ENCODE assay signal across 37 cellular contexts in genomic region chr1:92066321-92066720, GRCh38. TPM values are rescaled to one million over a fixed set of nuclear protein-coding genes. Genes with fewer than 3 reads are reported as not detected.
"Had no signal": no experiment of that assay in that cellular context is flagged by ENCODE, and none has a peak within 500 bp of the region (broad histone marks: within the 10 kb centered on the region; RNA-seq: fewer than 3 reads in every experiment).

No MANE protein-coding gene starts in this region.

- DNase-seq: activated CD4-positive, alpha-beta T cell treated with anti-CD3 and anti-CD28 coated beads for 36 hours; activated CD4-positive, alpha-beta T cell treated with anti-CD3 and anti-CD28 coated beads, Interleukin-2, amount 10 ng/mL, durations not matched to agents 7 days and 5 days; activated CD4-positive, alpha-beta T cell treated with anti-CD3 and anti-CD28 coated beads, Interleukin-2, amount 50 U/mL, for 48 hours; activated CD8-positive, alpha-beta memory T cell treated with anti-CD3 and anti-CD28 coated beads, Interleukin-2, amount 50 U/mL, for 4 hours; activated CD8-positive, alpha-beta T cell treated with anti-CD3 and anti-CD28 coated beads, Interleukin-2, amount 10 ng/mL, durations not matched to agents 7 days and 5 days; activated effector memory CD4-positive, alpha-beta T cell treated with Interleukin-2 at 50 U/mL for 16 hours; activated naive CD4-positive, alpha-beta T cell treated with anti-CD3 and anti-CD28 coated beads, Interleukin-2, amount 10 ng/mL, durations not matched to agents 7 days and 5 days; activated naive CD8-positive, alpha-beta T cell treated with anti-CD3 and anti-CD28 coated beads, Interleukin-2, amount 50 U/mL, for 24 hours; activated T-cell treated with anti-CD3 and anti-CD28 coated beads for 4 hours; activated T-cell treated with anti-CD3 and anti-CD28 coated beads, Interleukin-2, amount 50 U/mL, for 4 hours; anterior cingulate cortex; brain microvascular endothelial cell; central memory CD4-positive, alpha-beta T cell; NCI-H1105; NCI-H1417 treated with DMSO at 0.1 percent for 48 hours; NCI-H187 treated with DMSO at 0.1 percent for 48 hours; NCI-H2081; NCI-H2171 treated with DMSO at 0.1 percent for 48 hours; NCI-H2227 treated with DMSO at 0.1 percent for 48 hours; NCI-H446; NCI-H510A treated with DMSO at 0.1 percent for 48 hours; NCI-H526 treated with DMSO at 0.1 percent for 48 hours; NCI-H774; Peyer's patch; RPMI8226; SHP77 treated with DMSO at 0.1 percent for 48 hours; SK-N-SH had no signal

- H3K27me3 ChIP-seq: brain microvascular endothelial cell, Peyer's patch had no signal

- H3K9me3 ChIP-seq: Peyer's patch, SJSA1, SK-N-SH had no signal

- H3K4me2 ChIP-seq: KMS-11, SK-N-SH had no signal

- H3K36me3 Mint-ChIP-seq: activated naive CD4-positive, alpha-beta T cell treated with anti-CD3 and anti-CD28 coated beads, Interleukin-2, amount 10 ng/mL, durations not matched to agents 7 days and 5 days; activated naive CD8-positive, alpha-beta T cell; WTC11 had no signal

- H3K4me3 ChIP-seq: Peyer's patch, SJSA1 had no signal

- H3K27me3 Mint-ChIP-seq: activated CD4-positive, alpha-beta T cell treated with anti-CD3 and anti-CD28 coated beads for 36 hours; activated naive CD8-positive, alpha-beta T cell treated with anti-CD3 and anti-CD28 coated beads, Interleukin-2, amount 50 U/mL, for 24 hours had no signal

- H3K4me1 Mint-ChIP-seq: activated CD4-positive, alpha-beta T cell treated with anti-CD3 and anti-CD28 coated beads for 36 hours; activated CD4-positive, alpha-beta T cell treated with anti-CD3 and anti-CD28 coated beads, Interleukin-2, amount 10 ng/mL, durations not matched to agents 7 days and 5 days; activated naive CD4-positive, alpha-beta T cell treated with anti-CD3 and anti-CD28 coated beads, Interleukin-2, amount 10 ng/mL, durations not matched to agents 7 days and 5 days; activated naive CD8-positive, alpha-beta T cell treated with anti-CD3 and anti-CD28 coated beads, Interleukin-2, amount 50 U/mL, for 24 hours had no signal

- H3K36me3 ChIP-seq: brain microvascular endothelial cell, Peyer's patch, SJSA1 had no signal

- H3K27ac Mint-ChIP-seq: activated CD4-positive, alpha-beta T cell treated with anti-CD3 and anti-CD28 coated beads for 36 hours; activated CD4-positive, alpha-beta T cell treated with anti-CD3 and anti-CD28 coated beads, Interleukin-2, amount 10 ng/mL, durations not matched to agents 7 days and 5 days; activated CD8-positive, alpha-beta T cell treated with anti-CD3 and anti-CD28 coated beads, Interleukin-2, amount 10 ng/mL, durations not matched to agents 7 days and 5 days; activated naive CD4-positive, alpha-beta T cell treated with anti-CD3 and anti-CD28 coated beads, Interleukin-2, amount 10 ng/mL, durations not matched to agents 7 days and 5 days; activated naive CD8-positive, alpha-beta T cell; activated naive CD8-positive, alpha-beta T cell treated with anti-CD3 and anti-CD28 coated beads, Interleukin-2, amount 50 U/mL, for 24 hours; T-helper 1 cell treated with Interleukin-12 subunit alpha and Interleukin-12 subunit beta and Interleukin-4 antibody, amounts not matched to agents 30 μg/mL and 1 μg/mL, for 36 hours; T-helper 2 cell treated with Interferon-gamma antibody and Interleukin-4, amounts not matched to agents 5 μg/mL and 100 μg/mL, for 36 hours; WTC11 had no signal

- H3K27ac ChIP-seq: brain microvascular endothelial cell, KMS-11, Peyer's patch, SJSA1 had no signal

- H3K4me1 ChIP-seq: Peyer's patch, SJSA1 had no signal

- H3K9ac ChIP-seq: KMS-11, SK-N-SH had no signal

- H3K9me3 Mint-ChIP-seq: activated CD4-positive, alpha-beta T cell treated with anti-CD3 and anti-CD28 coated beads, Interleukin-2, amount 10 ng/mL, durations not matched to agents 7 days and 5 days; activated naive CD4-positive, alpha-beta T cell treated with anti-CD3 and anti-CD28 coated beads, Interleukin-2, amount 10 ng/mL, durations not matched to agents 7 days and 5 days; activated naive CD8-positive, alpha-beta T cell treated with anti-CD3 and anti-CD28 coated beads, Interleukin-2, amount 50 U/mL, for 24 hours; activated T-cell treated with anti-CD3 and anti-CD28 coated beads, Interleukin-2, amount 50 U/mL, for 4 hours; T-helper 1 cell treated with Interleukin-12 subunit alpha and Interleukin-12 subunit beta and Interleukin-4 antibody, amounts not matched to agents 30 μg/mL and 1 μg/mL, for 36 hours; T-helper 2 cell treated with Interferon-gamma antibody and Interleukin-4, amounts not matched to agents 5 μg/mL and 100 μg/mL, for 36 hours; WTC11 had no signal

- FAIRE-seq: TTC549 had no signal

- H3K4me3 Mint-ChIP-seq: activated CD4-positive, alpha-beta T cell treated with anti-CD3 and anti-CD28 coated beads for 36 hours; activated CD4-positive, alpha-beta T cell treated with anti-CD3 and anti-CD28 coated beads, Interleukin-2, amount 10 ng/mL, durations not matched to agents 7 days and 5 days; activated CD8-positive, alpha-beta T cell treated with anti-CD3 and anti-CD28 coated beads, Interleukin-2, amount 10 ng/mL, durations not matched to agents 7 days and 5 days; activated naive CD4-positive, alpha-beta T cell treated with anti-CD3 and anti-CD28 coated beads, Interleukin-2, amount 10 ng/mL, durations not matched to agents 7 days and 5 days; activated naive CD8-positive, alpha-beta T cell; activated naive CD8-positive, alpha-beta T cell treated with anti-CD3 and anti-CD28 coated beads, Interleukin-2, amount 50 U/mL, for 24 hours; activated T-cell treated with anti-CD3 and anti-CD28 coated beads, Interleukin-2, amount 50 U/mL, for 4 hours; T-helper 1 cell treated with Interleukin-12 subunit alpha and Interleukin-12 subunit beta and Interleukin-4 antibody, amounts not matched to agents 30 μg/mL and 1 μg/mL, for 36 hours; T-helper 2 cell treated with Interferon-gamma antibody and Interleukin-4, amounts not matched to agents 5 μg/mL and 100 μg/mL, for 36 hours; WTC11 had no signal

- H3K9me2 ChIP-seq: SK-N-SH had no signal

- ATAC-seq: activated CD4-positive, alpha-beta T cell treated with anti-CD3 and anti-CD28 coated beads for 36 hours; activated CD4-positive, CD25-positive, alpha-beta regulatory T cell treated with anti-CD3 and anti-CD28 coated beads, Interleukin-2, amount 50 U/mL, for 24 hours; activated CD8-positive, alpha-beta T cell treated with anti-CD3 and anti-CD28 coated beads, Interleukin-2, amount 10 ng/mL, durations not matched to agents 7 days and 5 days; activated naive CD8-positive, alpha-beta T cell treated with anti-CD3 and anti-CD28 coated beads, Interleukin-2, amount 50 U/mL, for 24 hours; activated T-cell treated with anti-CD3 and anti-CD28 coated beads, Interleukin-2, amount 50 U/mL, for 4 hours; WTC11 had no signal

RNA-seq across cellular contexts. Expression of gene SETSIP, which starts 8.9 kb away (rescaled TPM):
- total RNA-seq: activated CD4-positive, alpha-beta T cell treated with anti-CD3 and anti-CD28 coated beads for 36 hours; activated CD4-positive, alpha-beta T cell treated with anti-CD3 and anti-CD28 coated beads, Interleukin-2, amount 10 ng/mL, durations not matched to agents 7 days and 5 days; activated T-cell treated with anti-CD3 and anti-CD28 coated beads, Interleukin-2, amount 50 U/mL, for 4 hours; LHCN-M2; M059J; Peyer's patch; SJSA1; WTC11 had no signal
- polyA plus RNA-seq: SK-N-SH had no signal

RNA-seq across cellular contexts. Expression of gene EPHX4, which starts 36.5 kb away (rescaled TPM):
- total RNA-seq: activated CD4-positive, alpha-beta T cell treated with anti-CD3 and anti-CD28 coated beads, Interleukin-2, amount 10 ng/mL, durations not matched to agents 7 days and 5 days; activated CD8-positive, alpha-beta T cell treated with anti-CD3 and anti-CD28 coated beads, Interleukin-2, amount 10 ng/mL, durations not matched to agents 7 days and 5 days; Peyer's patch; SJSA1 had no signal
